9 cellular contexts compared by ENCODE assay signal in genomic region chr6:168370310-168370991, GRCh38. TPM values are rescaled to one million over a fixed set of nuclear protein-coding genes. Genes with fewer than 3 reads are reported as not detected.
DNase-seq lines count a peak whose midpoint lies in the region; FAIRE-seq and TF ChIP-seq lines count a peak whose summit lies in the region.
"Had no signal": no experiment of that assay in that cellular context is flagged by ENCODE, and none has a peak within 500 bp of the region (broad histone marks: within the 10 kb centered on the region; RNA-seq: fewer than 3 reads in every experiment).

No MANE protein-coding gene starts in this region.

- TF ChIP-seq CTCF in GM12864 (IDR thresholded peaks at IDR 0.05; ENCODE audit: low read depth, low read length, missing control alignments) (peak; percentile 56), KMS-11 (conservative IDR thresholded peaks at IDR 0.05; ENCODE audit: low read depth, low read length) (peak; percentile 76), astrocyte (IDR thresholded peaks at IDR 0.05; ENCODE audit: insufficient read depth, low read depth, low read length) (peak; percentile 29), kidney (IDR thresholded peaks at IDR 0.05; ENCODE audit: borderline replicate concordance, extremely low read depth, insufficient read depth) (peak; percentile 84), foreskin fibroblast (IDR thresholded peaks at IDR 0.05; ENCODE audit: low read depth, low read length) (no peak)

- no peaks in the 10 kb centered on the region for H3K36me3 Mint-ChIP-seq in astrocyte (ENCODE audit: low read depth, unreplicated experiment)

- H3K4me3 ChIP-seq in GM12864 (ENCODE audit: low read depth, low read length) (no peak overlapping the region), KMS-11 (IDR thresholded peaks at IDR 0.05; ENCODE audit: insufficient read depth, low read depth, low read length) (no peak overlapping the region), astrocyte (ENCODE audit: insufficient read depth, low read depth, low read length) (no peak overlapping the region), kidney (ENCODE audit: low read length in 2 of 2) (no peak overlapping the region), foreskin fibroblast (ENCODE audit: low read depth in 1 of 2, low read length in 2 of 2) (no peak overlapping the region)

- no peaks in the 10 kb centered on the region for H4K20me1 ChIP-seq in KMS-11 (ENCODE audit: insufficient read depth)
- no peaks in the 10 kb centered on the region for H4K20me1 ChIP-seq in astrocyte (ENCODE audit: insufficient read depth, low read length)

- DNase-seq in GM12864 (ENCODE audit: low read depth) = no peak
- DNase-seq in T-helper 9 cell = peak; percentile 45
- DNase-seq in astrocyte (ENCODE audit: low read depth) = no peak
- DNase-seq in kidney = peak; percentile 87
- DNase-seq in stimulated activated CD4-positive, alpha-beta T cell treated with anti-CD3 and anti-CD28 coated beads, Interleukin-4, amount 100 ng/mL, for 1 hour = peak; percentile 65
- DNase-seq in foreskin fibroblast = no peak
- DNase-seq in NCI-H1694 (lab: John Stamatoyannopoulos, UW) = no peak

- H3K9ac ChIP-seq in KMS-11 (no peak overlapping the region), astrocyte (ENCODE audit: low read length) (no peak overlapping the region), kidney (ENCODE audit: low read length in 2 of 2) (no peak overlapping the region)

- no peaks in the 10 kb centered on the region for H3K79me2 ChIP-seq in KMS-11 (ENCODE audit: insufficient read depth, low read depth)
- H3K79me2 ChIP-seq in astrocyte (ENCODE audit: insufficient read depth, low read length) = no peaks in the 10 kb centered on the region

- H2AFZ ChIP-seq in KMS-11 (ENCODE audit: low read depth) (peak overlapping the region; percentile 34; the same call in 1 of the 2 replicates), astrocyte (ENCODE audit: low read depth, low read length) (no peak overlapping the region)

- H3K4me3 Mint-ChIP-seq in astrocyte (ENCODE audit: unreplicated experiment) = no peak overlapping the region

- peaks cover 6% of the 10 kb centered on the region for H3K4me1 Mint-ChIP-seq in astrocyte (ENCODE audit: low read depth, unreplicated experiment)

- FAIRE-seq in astrocyte (lab: Jason Lieb, UNC) (no peak), kidney (lab: Jason Lieb, UNC) (no peak)
- FAIRE-seq: TTC549 had no signal

- peaks cover 3% of the 10 kb centered on the region for H3K9me3 Mint-ChIP-seq in astrocyte (ENCODE audit: unreplicated experiment)

- no peaks in the 10 kb centered on the region for H3K4me1 ChIP-seq in KMS-11 (ENCODE audit: low read depth, poor library complexity, severe bottlenecking)
- H3K4me1 ChIP-seq in astrocyte (ENCODE audit: insufficient read depth, low read length) = no peaks in the 10 kb centered on the region
- no peaks in the 10 kb centered on the region for H3K4me1 ChIP-seq in kidney (ENCODE audit: control insufficient read depth in 1 of 2, insufficient read depth in 1 of 2, low read depth in 1 of 2, low read length in 2 of 2)

- H3K27me3 ChIP-seq in KMS-11 (ENCODE audit: insufficient read depth, low read depth) (no peaks in the 10 kb centered on the region), astrocyte (ENCODE audit: insufficient read depth, low read length) (no peaks in the 10 kb centered on the region)

- H3K4me2 ChIP-seq in KMS-11 = 0 out of 2 replicates have a peak overlapping the region, but pooled peaks have one; percentile 19
- H3K4me2 ChIP-seq in astrocyte (ENCODE audit: low read length) = no peak overlapping the region

- intact Hi-C loops in kidney (cut with DNase I) = loop anchor here (10.0 kb wide), 1 partner anchor 514 kb away; no protein-coding TSS in a partner anchor

- H3K27ac ChIP-seq in KMS-11 = no peak overlapping the region
- no peak overlapping the region for H3K27ac ChIP-seq in astrocyte (ENCODE audit: low read depth, low read length)
- no peak overlapping the region for H3K27ac ChIP-seq in kidney (ENCODE audit: low read depth in 2 of 2, low read length in 2 of 2)

- no peak overlapping the region for H3K27ac Mint-ChIP-seq in astrocyte (ENCODE audit: unreplicated experiment)

- H3K9me3 ChIP-seq in astrocyte (ENCODE audit: insufficient read depth, low read depth, low read length) = no peaks in the 10 kb centered on the region
- no peaks in the 10 kb centered on the region for H3K9me3 ChIP-seq in kidney (ENCODE audit: control insufficient read depth in 1 of 2, low read length in 2 of 2)

- peaks cover 37% of the 10 kb centered on the region for H3K27me3 Mint-ChIP-seq in astrocyte (ENCODE audit: low read depth, unreplicated experiment)

- H3K36me3 ChIP-seq in KMS-11 (ENCODE audit: insufficient read depth) (no peaks in the 10 kb centered on the region), astrocyte (ENCODE audit: insufficient read depth, low read length) (no peaks in the 10 kb centered on the region), kidney (ENCODE audit: control insufficient read depth in 1 of 2, insufficient read depth in 2 of 2, low read length in 2 of 2) (no peaks in the 10 kb centered on the region)

RNA-seq across cellular contexts. Expression of gene DACT2, which starts 50.9 kb away (rescaled TPM):
- total RNA-seq in astrocyte (0.20 TPM in 1 of 2 replicates, not detected in the other), kidney (5.0 TPM)
- polyA plus RNA-seq in kidney (ENCODE audit: insufficient read depth, low read depth, low replicate concordance) = 4.8 TPM

Comparison
In these comparisons a context has a peak if more than half of its experiments do, and no peak if none do; other contexts are left out.
1. DNase-seq: peak in T-helper 9 cell (single experiment), kidney (single experiment) and stimulated activated CD4-positive, alpha-beta T cell treated with anti-CD3 and anti-CD28 coated beads, Interleukin-4, amount 100 ng/mL, for 1 hour (single experiment); none in GM12864 (single experiment), astrocyte (single experiment), foreskin fibroblast (0 of 2) and NCI-H1694 (single experiment).